Comparison of ENCODE assay signal across 1 cellular context in the genomic region with DNA sequence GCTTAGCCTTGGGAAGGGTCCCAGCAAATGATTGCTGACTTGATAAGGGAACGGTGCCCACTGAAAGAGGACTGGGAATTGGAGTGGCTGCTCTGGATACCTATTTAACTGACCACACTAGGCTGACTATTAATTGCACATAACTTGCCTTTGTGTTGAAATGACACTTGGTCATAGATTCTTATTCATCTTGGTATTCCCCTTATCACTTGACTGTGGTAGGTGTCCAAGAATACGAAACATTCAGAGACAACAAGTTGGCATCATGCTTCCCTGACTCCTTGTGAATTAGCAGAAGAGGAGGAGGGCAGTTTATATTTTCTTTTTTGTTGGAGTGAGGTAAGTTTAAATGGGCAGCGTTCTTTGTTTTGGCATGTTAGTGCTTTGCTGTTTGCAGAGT.
TF ChIP-seq lines count a peak whose summit lies in the region.

No MANE protein-coding gene starts in this region.

TF ChIP-seq in HepG2, 621 proteins besides CTCF, POLR2A, EP300 and RAD21:
- TF ChIP-seq, protein P1, sequence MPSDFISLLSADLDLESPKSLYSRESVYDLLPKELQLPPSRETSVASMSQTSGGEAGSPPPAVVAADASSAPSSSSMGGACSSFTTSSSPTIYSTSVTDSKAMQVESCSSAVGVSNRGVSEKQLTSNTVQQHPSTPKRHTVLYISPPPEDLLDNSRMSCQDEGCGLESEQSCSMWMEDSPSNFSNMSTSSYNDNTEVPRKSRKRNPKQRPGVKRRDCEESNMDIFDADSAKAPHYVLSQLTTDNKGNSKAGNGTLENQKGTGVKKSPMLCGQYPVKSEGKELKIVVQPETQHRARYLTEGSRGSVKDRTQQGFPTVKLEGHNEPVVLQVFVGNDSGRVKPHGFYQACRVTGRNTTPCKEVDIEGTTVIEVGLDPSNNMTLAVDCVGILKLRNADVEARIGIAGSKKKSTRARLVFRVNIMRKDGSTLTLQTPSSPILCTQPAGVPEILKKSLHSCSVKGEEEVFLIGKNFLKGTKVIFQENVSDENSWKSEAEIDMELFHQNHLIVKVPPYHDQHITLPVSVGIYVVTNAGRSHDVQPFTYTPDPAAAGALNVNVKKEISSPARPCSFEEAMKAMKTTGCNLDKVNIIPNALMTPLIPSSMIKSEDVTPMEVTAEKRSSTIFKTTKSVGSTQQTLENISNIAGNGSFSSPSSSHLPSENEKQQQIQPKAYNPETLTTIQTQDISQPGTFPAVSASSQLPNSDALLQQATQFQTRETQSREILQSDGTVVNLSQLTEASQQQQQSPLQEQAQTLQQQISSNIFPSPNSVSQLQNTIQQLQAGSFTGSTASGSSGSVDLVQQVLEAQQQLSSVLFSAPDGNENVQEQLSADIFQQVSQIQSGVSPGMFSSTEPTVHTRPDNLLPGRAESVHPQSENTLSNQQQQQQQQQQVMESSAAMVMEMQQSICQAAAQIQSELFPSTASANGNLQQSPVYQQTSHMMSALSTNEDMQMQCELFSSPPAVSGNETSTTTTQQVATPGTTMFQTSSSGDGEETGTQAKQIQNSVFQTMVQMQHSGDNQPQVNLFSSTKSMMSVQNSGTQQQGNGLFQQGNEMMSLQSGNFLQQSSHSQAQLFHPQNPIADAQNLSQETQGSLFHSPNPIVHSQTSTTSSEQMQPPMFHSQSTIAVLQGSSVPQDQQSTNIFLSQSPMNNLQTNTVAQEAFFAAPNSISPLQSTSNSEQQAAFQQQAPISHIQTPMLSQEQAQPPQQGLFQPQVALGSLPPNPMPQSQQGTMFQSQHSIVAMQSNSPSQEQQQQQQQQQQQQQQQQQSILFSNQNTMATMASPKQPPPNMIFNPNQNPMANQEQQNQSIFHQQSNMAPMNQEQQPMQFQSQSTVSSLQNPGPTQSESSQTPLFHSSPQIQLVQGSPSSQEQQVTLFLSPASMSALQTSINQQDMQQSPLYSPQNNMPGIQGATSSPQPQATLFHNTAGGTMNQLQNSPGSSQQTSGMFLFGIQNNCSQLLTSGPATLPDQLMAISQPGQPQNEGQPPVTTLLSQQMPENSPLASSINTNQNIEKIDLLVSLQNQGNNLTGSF (CRISPR knock-in tag; IDR thresholded peaks at IDR 0.05) = no peak
- TF ChIP-seq ZNF781 (CRISPR knock-in tag; IDR thresholded peaks at IDR 0.05; ENCODE audit: borderline replicate concordance, not compliant biosample characterization) (no peak), ZFX (CRISPR knock-in tag; IDR thresholded peaks at IDR 0.05; ENCODE audit: low read depth) (no peak), FOXK1 (CRISPR knock-in tag; IDR thresholded peaks at IDR 0.05; ENCODE audit: borderline replicate concordance, low read depth) (no peak), MYNN (CRISPR knock-in tag; IDR thresholded peaks at IDR 0.05; ENCODE audit: low read depth) (no peak), ZNF552 (CRISPR knock-in tag; IDR thresholded peaks at IDR 0.05; ENCODE audit: borderline replicate concordance) (no peak), SYNCRIP (IDR thresholded peaks at IDR 0.05; ENCODE audit: insufficient read depth, low read depth, low read length) (no peak), PCBP2 (optimal IDR thresholded peaks at IDR 0.05; ENCODE audit: low read depth, low read length, poor library complexity, severe bottlenecking) (no peak)
- TF ChIP-seq, protein P2, sequence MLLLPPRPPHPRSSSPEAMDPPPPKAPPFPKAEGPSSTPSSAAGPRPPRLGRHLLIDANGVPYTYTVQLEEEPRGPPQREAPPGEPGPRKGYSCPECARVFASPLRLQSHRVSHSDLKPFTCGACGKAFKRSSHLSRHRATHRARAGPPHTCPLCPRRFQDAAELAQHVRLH (CRISPR knock-in tag; IDR thresholded peaks at IDR 0.05; ENCODE audit: borderline replicate concordance, low read depth) = no peak
- TF ChIP-seq, protein P3, sequence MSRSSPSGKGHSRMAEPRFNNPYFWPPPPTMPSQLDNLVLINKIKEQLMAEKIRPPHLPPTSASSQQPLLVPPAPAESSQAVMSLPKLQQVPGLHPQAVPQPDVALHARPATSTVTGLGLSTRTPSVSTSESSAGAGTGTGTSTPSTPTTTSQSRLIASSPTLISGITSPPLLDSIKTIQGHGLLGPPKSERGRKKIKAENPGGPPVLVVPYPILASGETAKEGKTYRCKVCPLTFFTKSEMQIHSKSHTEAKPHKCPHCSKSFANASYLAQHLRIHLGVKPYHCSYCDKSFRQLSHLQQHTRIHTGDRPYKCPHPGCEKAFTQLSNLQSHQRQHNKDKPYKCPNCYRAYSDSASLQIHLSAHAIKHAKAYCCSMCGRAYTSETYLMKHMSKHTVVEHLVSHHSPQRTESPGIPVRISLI (CRISPR knock-in tag; IDR thresholded peaks at IDR 0.05; ENCODE audit: borderline replicate concordance) = no peak
- TF ChIP-seq, protein P4, sequence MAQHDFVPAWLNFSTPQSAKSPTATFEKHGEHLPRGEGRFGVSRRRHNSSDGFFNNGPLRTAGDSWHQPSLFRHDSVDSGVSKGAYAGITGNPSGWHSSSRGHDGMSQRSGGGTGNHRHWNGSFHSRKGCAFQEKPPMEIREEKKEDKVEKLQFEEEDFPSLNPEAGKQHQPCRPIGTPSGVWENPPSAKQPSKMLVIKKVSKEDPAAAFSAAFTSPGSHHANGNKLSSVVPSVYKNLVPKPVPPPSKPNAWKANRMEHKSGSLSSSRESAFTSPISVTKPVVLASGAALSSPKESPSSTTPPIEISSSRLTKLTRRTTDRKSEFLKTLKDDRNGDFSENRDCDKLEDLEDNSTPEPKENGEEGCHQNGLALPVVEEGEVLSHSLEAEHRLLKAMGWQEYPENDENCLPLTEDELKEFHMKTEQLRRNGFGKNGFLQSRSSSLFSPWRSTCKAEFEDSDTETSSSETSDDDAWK (CRISPR knock-in tag; IDR thresholded peaks at IDR 0.05) = no peak
- TF ChIP-seq, protein P5, sequence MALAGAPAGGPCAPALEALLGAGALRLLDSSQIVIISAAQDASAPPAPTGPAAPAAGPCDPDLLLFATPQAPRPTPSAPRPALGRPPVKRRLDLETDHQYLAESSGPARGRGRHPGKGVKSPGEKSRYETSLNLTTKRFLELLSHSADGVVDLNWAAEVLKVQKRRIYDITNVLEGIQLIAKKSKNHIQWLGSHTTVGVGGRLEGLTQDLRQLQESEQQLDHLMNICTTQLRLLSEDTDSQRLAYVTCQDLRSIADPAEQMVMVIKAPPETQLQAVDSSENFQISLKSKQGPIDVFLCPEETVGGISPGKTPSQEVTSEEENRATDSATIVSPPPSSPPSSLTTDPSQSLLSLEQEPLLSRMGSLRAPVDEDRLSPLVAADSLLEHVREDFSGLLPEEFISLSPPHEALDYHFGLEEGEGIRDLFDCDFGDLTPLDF (CRISPR knock-in tag; IDR thresholded peaks at IDR 0.05) = no peak
- TF ChIP-seq, protein P6, sequence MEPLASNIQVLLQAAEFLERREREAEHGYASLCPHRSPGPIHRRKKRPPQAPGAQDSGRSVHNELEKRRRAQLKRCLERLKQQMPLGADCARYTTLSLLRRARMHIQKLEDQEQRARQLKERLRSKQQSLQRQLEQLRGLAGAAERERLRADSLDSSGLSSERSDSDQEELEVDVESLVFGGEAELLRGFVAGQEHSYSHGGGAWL (CRISPR knock-in tag; IDR thresholded peaks at IDR 0.05) = no peak
- TF ChIP-seq, protein P7, sequence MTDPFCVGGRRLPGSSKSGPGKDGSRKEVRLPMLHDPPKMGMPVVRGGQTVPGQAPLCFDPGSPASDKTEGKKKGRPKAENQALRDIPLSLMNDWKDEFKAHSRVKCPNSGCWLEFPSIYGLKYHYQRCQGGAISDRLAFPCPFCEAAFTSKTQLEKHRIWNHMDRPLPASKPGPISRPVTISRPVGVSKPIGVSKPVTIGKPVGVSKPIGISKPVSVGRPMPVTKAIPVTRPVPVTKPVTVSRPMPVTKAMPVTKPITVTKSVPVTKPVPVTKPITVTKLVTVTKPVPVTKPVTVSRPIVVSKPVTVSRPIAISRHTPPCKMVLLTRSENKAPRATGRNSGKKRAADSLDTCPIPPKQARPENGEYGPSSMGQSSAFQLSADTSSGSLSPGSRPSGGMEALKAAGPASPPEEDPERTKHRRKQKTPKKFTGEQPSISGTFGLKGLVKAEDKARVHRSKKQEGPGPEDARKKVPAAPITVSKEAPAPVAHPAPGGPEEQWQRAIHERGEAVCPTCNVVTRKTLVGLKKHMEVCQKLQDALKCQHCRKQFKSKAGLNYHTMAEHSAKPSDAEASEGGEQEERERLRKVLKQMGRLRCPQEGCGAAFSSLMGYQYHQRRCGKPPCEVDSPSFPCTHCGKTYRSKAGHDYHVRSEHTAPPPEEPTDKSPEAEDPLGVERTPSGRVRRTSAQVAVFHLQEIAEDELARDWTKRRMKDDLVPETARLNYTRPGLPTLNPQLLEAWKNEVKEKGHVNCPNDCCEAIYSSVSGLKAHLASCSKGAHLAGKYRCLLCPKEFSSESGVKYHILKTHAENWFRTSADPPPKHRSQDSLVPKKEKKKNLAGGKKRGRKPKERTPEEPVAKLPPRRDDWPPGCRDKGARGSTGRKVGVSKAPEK (CRISPR knock-in tag; IDR thresholded peaks at IDR 0.05; ENCODE audit: borderline replicate concordance) = no peak
- TF ChIP-seq, protein P8, sequence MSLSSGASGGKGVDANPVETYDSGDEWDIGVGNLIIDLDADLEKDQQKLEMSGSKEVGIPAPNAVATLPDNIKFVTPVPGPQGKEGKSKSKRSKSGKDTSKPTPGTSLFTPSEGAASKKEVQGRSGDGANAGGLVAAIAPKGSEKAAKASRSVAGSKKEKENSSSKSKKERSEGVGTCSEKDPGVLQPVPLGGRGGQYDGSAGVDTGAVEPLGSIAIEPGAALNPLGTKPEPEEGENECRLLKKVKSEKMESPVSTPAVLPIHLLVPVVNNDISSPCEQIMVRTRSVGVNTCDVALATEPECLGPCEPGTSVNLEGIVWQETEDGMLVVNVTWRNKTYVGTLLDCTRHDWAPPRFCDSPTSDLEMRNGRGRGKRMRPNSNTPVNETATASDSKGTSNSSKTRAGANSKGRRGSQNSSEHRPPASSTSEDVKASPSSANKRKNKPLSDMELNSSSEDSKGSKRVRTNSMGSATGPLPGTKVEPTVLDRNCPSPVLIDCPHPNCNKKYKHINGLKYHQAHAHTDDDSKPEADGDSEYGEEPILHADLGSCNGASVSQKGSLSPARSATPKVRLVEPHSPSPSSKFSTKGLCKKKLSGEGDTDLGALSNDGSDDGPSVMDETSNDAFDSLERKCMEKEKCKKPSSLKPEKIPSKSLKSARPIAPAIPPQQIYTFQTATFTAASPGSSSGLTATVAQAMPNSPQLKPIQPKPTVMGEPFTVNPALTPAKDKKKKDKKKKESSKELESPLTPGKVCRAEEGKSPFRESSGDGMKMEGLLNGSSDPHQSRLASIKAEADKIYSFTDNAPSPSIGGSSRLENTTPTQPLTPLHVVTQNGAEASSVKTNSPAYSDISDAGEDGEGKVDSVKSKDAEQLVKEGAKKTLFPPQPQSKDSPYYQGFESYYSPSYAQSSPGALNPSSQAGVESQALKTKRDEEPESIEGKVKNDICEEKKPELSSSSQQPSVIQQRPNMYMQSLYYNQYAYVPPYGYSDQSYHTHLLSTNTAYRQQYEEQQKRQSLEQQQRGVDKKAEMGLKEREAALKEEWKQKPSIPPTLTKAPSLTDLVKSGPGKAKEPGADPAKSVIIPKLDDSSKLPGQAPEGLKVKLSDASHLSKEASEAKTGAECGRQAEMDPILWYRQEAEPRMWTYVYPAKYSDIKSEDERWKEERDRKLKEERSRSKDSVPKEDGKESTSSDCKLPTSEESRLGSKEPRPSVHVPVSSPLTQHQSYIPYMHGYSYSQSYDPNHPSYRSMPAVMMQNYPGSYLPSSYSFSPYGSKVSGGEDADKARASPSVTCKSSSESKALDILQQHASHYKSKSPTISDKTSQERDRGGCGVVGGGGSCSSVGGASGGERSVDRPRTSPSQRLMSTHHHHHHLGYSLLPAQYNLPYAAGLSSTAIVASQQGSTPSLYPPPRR (CRISPR knock-in tag; IDR thresholded peaks at IDR 0.05; ENCODE audit: borderline replicate concordance) = no peak
